In genomic region chr22:17946691-17947367, GRCh38 we compare ENCODE assay signal across 1 cellular context.
TF ChIP-seq lines count a peak whose summit lies in the region.

No MANE protein-coding gene starts in this region.

TF ChIP-seq in GM12878, 131 proteins besides CTCF, POLR2A, EP300 and RAD21 (continued from another document):
- TF ChIP-seq, protein P1, sequence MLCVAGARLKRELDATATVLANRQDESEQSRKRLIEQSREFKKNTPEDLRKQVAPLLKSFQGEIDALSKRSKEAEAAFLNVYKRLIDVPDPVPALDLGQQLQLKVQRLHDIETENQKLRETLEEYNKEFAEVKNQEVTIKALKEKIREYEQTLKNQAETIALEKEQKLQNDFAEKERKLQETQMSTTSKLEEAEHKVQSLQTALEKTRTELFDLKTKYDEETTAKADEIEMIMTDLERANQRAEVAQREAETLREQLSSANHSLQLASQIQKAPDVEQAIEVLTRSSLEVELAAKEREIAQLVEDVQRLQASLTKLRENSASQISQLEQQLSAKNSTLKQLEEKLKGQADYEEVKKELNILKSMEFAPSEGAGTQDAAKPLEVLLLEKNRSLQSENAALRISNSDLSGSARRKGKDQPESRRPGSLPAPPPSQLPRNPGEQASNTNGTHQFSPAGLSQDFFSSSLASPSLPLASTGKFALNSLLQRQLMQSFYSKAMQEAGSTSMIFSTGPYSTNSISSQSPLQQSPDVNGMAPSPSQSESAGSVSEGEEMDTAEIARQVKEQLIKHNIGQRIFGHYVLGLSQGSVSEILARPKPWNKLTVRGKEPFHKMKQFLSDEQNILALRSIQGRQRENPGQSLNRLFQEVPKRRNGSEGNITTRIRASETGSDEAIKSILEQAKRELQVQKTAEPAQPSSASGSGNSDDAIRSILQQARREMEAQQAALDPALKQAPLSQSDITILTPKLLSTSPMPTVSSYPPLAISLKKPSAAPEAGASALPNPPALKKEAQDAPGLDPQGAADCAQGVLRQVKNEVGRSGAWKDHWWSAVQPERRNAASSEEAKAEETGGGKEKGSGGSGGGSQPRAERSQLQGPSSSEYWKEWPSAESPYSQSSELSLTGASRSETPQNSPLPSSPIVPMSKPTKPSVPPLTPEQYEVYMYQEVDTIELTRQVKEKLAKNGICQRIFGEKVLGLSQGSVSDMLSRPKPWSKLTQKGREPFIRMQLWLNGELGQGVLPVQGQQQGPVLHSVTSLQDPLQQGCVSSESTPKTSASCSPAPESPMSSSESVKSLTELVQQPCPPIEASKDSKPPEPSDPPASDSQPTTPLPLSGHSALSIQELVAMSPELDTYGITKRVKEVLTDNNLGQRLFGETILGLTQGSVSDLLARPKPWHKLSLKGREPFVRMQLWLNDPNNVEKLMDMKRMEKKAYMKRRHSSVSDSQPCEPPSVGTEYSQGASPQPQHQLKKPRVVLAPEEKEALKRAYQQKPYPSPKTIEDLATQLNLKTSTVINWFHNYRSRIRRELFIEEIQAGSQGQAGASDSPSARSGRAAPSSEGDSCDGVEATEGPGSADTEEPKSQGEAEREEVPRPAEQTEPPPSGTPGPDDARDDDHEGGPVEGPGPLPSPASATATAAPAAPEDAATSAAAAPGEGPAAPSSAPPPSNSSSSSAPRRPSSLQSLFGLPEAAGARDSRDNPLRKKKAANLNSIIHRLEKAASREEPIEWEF (IDR thresholded peaks at IDR 0.05; ENCODE audit: insufficient replicate concordance, low read depth, low read length): no peak
- TF ChIP-seq BRCA1 (IDR thresholded peaks at IDR 0.05; ENCODE audit: low read depth, low read length) (no peak), SUZ12 (IDR thresholded peaks at IDR 0.05; ENCODE audit: unreplicated experiment) (no peak), POU2F2 (IDR thresholded peaks at IDR 0.05; ENCODE audit: borderline replicate concordance, low read depth, low read length) (no peak), PKNOX1 (IDR thresholded peaks at IDR 0.05) (no peak), USF1 (IDR thresholded peaks at IDR 0.05; ENCODE audit: borderline replicate concordance, extremely low read length, insufficient read depth, low read depth, low read length) (no peak), ATF7 (IDR thresholded peaks at IDR 0.05; ENCODE audit: low read depth) (no peak), POLR2AphosphoS5 (IDR thresholded peaks at IDR 0.05; ENCODE audit: low read length) (no peak), MXI1 (IDR thresholded peaks at IDR 0.05; ENCODE audit: low read depth, low read length) (no peak)
- TF ChIP-seq, protein P2, sequence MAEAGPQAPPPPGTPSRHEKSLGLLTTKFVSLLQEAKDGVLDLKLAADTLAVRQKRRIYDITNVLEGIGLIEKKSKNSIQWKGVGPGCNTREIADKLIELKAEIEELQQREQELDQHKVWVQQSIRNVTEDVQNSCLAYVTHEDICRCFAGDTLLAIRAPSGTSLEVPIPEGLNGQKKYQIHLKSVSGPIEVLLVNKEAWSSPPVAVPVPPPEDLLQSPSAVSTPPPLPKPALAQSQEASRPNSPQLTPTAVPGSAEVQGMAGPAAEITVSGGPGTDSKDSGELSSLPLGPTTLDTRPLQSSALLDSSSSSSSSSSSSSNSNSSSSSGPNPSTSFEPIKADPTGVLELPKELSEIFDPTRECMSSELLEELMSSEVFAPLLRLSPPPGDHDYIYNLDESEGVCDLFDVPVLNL (IDR thresholded peaks at IDR 0.05; ENCODE audit: low read depth, low read length): no peak
